In the genomic region with DNA sequence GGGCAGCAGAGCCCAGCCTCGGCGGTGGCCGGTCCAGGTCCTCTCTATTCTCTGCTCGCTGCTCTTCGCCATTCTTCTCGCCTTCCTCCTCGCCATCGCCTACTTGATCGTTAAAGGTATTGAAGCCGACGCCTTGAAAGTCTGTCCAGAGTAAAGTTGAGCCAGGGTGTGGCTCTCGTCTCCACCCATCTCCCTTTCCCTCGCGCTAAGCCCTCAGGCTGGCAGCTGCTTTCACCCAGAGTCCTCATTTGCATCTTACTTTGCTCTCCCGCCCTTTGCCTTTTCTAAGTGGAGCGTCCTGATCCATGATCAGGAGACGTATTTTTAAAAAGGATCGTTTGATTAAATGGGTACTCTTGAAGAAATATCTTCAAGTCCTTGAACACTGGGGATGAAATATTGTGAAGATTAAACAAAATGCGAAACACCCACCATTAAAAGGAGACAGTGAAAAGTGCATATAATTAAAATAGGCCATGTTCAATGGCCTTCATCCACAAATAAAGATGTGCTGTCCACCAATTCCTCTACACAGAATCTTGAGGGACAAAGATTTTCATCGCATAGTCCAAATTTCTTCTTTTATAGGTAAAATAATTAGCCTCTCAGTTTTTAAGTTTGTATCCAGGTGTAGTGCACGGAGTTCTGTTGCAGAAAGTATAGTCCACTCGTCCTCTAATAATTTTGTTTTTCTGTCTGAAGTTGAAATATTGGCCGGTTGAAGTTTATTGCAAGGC, we compare ENCODE assay signal across 8 cellular contexts. TPM values are rescaled to one million over a fixed set of nuclear protein-coding genes. Genes with fewer than 3 reads are reported as not detected.
A peak's percentile ranks its signal among the peaks of the same experiment; 100 is the strongest.
DNase-seq lines count a peak whose midpoint lies in the region; ATAC-seq and TF ChIP-seq lines count a peak whose summit lies in the region.

No MANE protein-coding gene starts in this region.

- H3K56ac ChIP-seq in IMR-90 (ENCODE audit: extremely low read depth, insufficient read depth, low read length) = peak overlapping the region; percentile 46

- ATAC-seq in GM21825 (IDR thresholded peaks at IDR 0.05; ENCODE audit: unreplicated experiment) = peak; percentile 29
- ATAC-seq in IMR-90 (ENCODE audit: low read depth) = no peak
- ATAC-seq in thoracic aorta (ENCODE audit: insufficient number of reproducible peaks, low FRiP score, low read depth) = no peak

- TF ChIP-seq POLR2A in IMR-90 (IDR thresholded peaks at IDR 0.05; ENCODE audit: low read depth, low read length) (no peak), breast epithelium (IDR thresholded peaks at IDR 0.05) (no peak)

- DNase-seq in activated T-cell treated with anti-CD3 and anti-CD28 coated beads for 24 hours (ENCODE audit: low read depth) (peak; percentile 14), activated T-cell treated with anti-CD3 and anti-CD28 coated beads for 4 hours (no peak), IMR-90 (no peak), breast epithelium (ENCODE audit: low spot score in 2 of 2) (peak in 1 of 2 donors; percentile 27), thoracic aorta (ENCODE audit: low spot score) (no peak)

- CTCF ChIA-PET in IMR-90 (lab: Yijun Ruan, JAX) = no interaction called here

- TF ChIP-seq CTCF in IMR-90 (conservative IDR thresholded peaks at IDR 0.05; ENCODE audit: low read depth, low read length) (no peak), OCI-LY3 (IDR thresholded peaks at IDR 0.05; ENCODE audit: low read depth, low read length) (no peak), breast epithelium (IDR thresholded peaks at IDR 0.05) (no peak), thoracic aorta (IDR thresholded peaks at IDR 0.05) (no peak)

- TSS peak; percentile 9 for BruUV-seq in IMR-90 (replicated peaks; lab: Mats Ljungman, UMichigan)

- 0 out of 2 replicates have a peak overlapping the region, but pooled peaks have one; percentile 33 for H3K14ac ChIP-seq in IMR-90 (replicated peaks; ENCODE audit: low read depth, low read length)

- peak overlapping the region; percentile 96 for H2AK9ac ChIP-seq in IMR-90 (replicated peaks; ENCODE audit: low read depth, low read length, poor library complexity)

- peak overlapping the region; percentile 92 for H3K4me3 ChIP-seq in IMR-90 (ENCODE audit: insufficient read depth, low read depth, low read length)
- peak overlapping the region; percentile 96 for H3K4me3 ChIP-seq in OCI-LY3 (ENCODE audit: low read length)
- peak overlapping the region; percentile 82 to 87 (median 84) for H3K4me3 ChIP-seq in breast epithelium
- peak overlapping the region; percentile 83 for H3K4me3 ChIP-seq in thoracic aorta

- no peaks in the 10 kb centered on the region for H3K36me3 ChIP-seq in IMR-90 (ENCODE audit: control insufficient read depth, insufficient read depth, low read length)
- peaks cover 41% of the 10 kb centered on the region for H3K36me3 ChIP-seq in OCI-LY3 (replicated peaks; ENCODE audit: low read depth, low read length)
- no peaks in the 10 kb centered on the region for H3K36me3 ChIP-seq in breast epithelium
- no peaks in the 10 kb centered on the region for H3K36me3 ChIP-seq in thoracic aorta

- 0 out of 2 replicates have a peak overlapping the region, but pooled peaks have one; percentile 5 for H4K5ac ChIP-seq in IMR-90 (ENCODE audit: low read depth, low read length)

- H3K23ac ChIP-seq in IMR-90 (ENCODE audit: low read depth, low read length) = peak overlapping the region; percentile 19

- intact Hi-C loops in IMR-90 (cut with micrococcal nuclease) (no loop called here), breast epithelium (cut with DNase I; ENCODE audit: low total_unique reads) (no loop called here)

- no peak overlapping the region for H2BK120ac ChIP-seq in IMR-90 (ENCODE audit: low read depth, low read length)

- H2BK15ac ChIP-seq in IMR-90 (ENCODE audit: low read depth, low read length) = no peak overlapping the region

- POLR2A ChIA-PET in IMR-90 (lab: Charles Lee; ENCODE audit: unreplicated experiment) = no interaction called here

- peak overlapping the region; percentile 63 for H2AK5ac ChIP-seq in IMR-90 (ENCODE audit: low read depth, low read length)

- 0 out of 2 replicates have a peak overlapping the region, but pooled peaks have one; percentile 8 for H4K91ac ChIP-seq in IMR-90 (ENCODE audit: insufficient read depth, low read depth, low read length)

- dilution Hi-C loops in IMR-90 (cut with HindIII; ENCODE audit: low sequenced_read_pairs, unreplicated experiment) = no loop called here

- no peaks in the 10 kb centered on the region for H3K27me3 ChIP-seq in IMR-90 (ENCODE audit: control insufficient read depth, insufficient read depth, low read length)
- no peaks in the 10 kb centered on the region for H3K27me3 ChIP-seq in OCI-LY3 (ENCODE audit: low read depth, low read length)
- H3K27me3 ChIP-seq in breast epithelium = no peaks in the 10 kb centered on the region
- no peaks in the 10 kb centered on the region for H3K27me3 ChIP-seq in layer of hippocampus (ENCODE audit: control insufficient read depth, insufficient read depth, low read length)
- no peaks in the 10 kb centered on the region for H3K27me3 ChIP-seq in thoracic aorta (replicated peaks; ENCODE audit: insufficient read depth)

- no peaks in the 10 kb centered on the region for H3K9me1 ChIP-seq in IMR-90 (ENCODE audit: insufficient read depth, low read length)

- TF ChIP-seq RAD21 in IMR-90 (IDR thresholded peaks at IDR 0.05; ENCODE audit: low read length) = no peak

- in situ Hi-C loops in IMR-90 (cut with MboI; ENCODE audit: low sequenced_read_pairs) = no loop called here

- peak overlapping the region; percentile 100 for H2AFZ ChIP-seq in IMR-90 (replicated peaks; ENCODE audit: low read length, poor library complexity)
- peak overlapping the region; percentile 55 for H2AFZ ChIP-seq in OCI-LY3 (ENCODE audit: low read depth, low read length)

- H3K9ac ChIP-seq in IMR-90 (ENCODE audit: low read depth, low read length) = peak overlapping the region; percentile 94
- peak overlapping the region; percentile 98 for H3K9ac ChIP-seq in OCI-LY3 (ENCODE audit: low read length)

- H3K4me1 ChIP-seq in IMR-90 (ENCODE audit: control insufficient read depth, insufficient read depth, low read length) (peaks cover 2% of the 10 kb centered on the region; the same call in 1 of the 2 replicates), OCI-LY3 (ENCODE audit: low read length) (peaks cover 24% of the 10 kb centered on the region), breast epithelium (peaks cover 0 to 17% of the 10 kb centered on the region in 2 donors), thoracic aorta (ENCODE audit: control insufficient read depth in 1 of 2, low read depth in 2 of 2) (peaks cover 12 to 39% of the 10 kb centered on the region in 2 donors)

- H3K79me2 ChIP-seq in OCI-LY3 (ENCODE audit: low read length) = peaks cover 79% of the 10 kb centered on the region

- peaks cover 2% of the 10 kb centered on the region; the same call in 1 of the 2 replicates for H4K20me1 ChIP-seq in IMR-90 (ENCODE audit: insufficient read depth, low read length)
- peaks cover 56% of the 10 kb centered on the region for H4K20me1 ChIP-seq in OCI-LY3 (ENCODE audit: insufficient read depth, low read length)

- peak overlapping the region; percentile 51 for H3K4ac ChIP-seq in IMR-90 (ENCODE audit: low read depth, low read length)

- H2BK20ac ChIP-seq in IMR-90 (ENCODE audit: low read depth, low read length) = no peak overlapping the region

- H3K79me1 ChIP-seq in IMR-90 (ENCODE audit: low read depth in 1 of 2, low read length in 2 of 2) = peaks cover 7 to 29% of the 10 kb centered on the region in 2 experiments; a peak in 3 of 4 replicates

- H3K27ac ChIP-seq in IMR-90 (ENCODE audit: insufficient read depth, low read length) (peak overlapping the region; percentile 67), OCI-LY3 (ENCODE audit: low read length) (peak overlapping the region; percentile 88), breast epithelium (peak overlapping the region; percentile 93 to 98), layer of hippocampus (ENCODE audit: low read depth, low read length) (peak overlapping the region; percentile 99), thoracic aorta (peak overlapping the region; percentile 88 to 93)

- no peaks in the 10 kb centered on the region for H3K9me3 ChIP-seq in IMR-90 (ENCODE audit: control insufficient read depth, insufficient read depth, low read length)
- H3K9me3 ChIP-seq in OCI-LY3 (ENCODE audit: insufficient read depth, low read length) = no peaks in the 10 kb centered on the region
- H3K9me3 ChIP-seq in breast epithelium = no peaks in the 10 kb centered on the region
- H3K9me3 ChIP-seq in thoracic aorta = no peaks in the 10 kb centered on the region

- peak overlapping the region; percentile 4; the same call in 1 of the 2 replicates for H3K18ac ChIP-seq in IMR-90 (ENCODE audit: low read depth, low read length)

- H2BK5ac ChIP-seq in IMR-90 (ENCODE audit: low read depth, low read length, poor library complexity, severe bottlenecking) = peak overlapping the region; percentile 12

- H4K8ac ChIP-seq in IMR-90 (ENCODE audit: low read depth in 2 of 2, low read length in 2 of 2) = peak overlapping the region; percentile 18 to 87; a peak in 2 of 4 replicates

- H3K4me2 ChIP-seq in IMR-90 (ENCODE audit: low read depth, low read length) = peak overlapping the region; percentile 85
- H3K4me2 ChIP-seq in OCI-LY3 (ENCODE audit: low read length) = peak overlapping the region; percentile 93

- WGBS in IMR-90 (ENCODE audit: extremely low coverage in 2 of 2, insufficient read length in 1 of 2), 2 experiments = 0% methylated on average over 4 of the region's 23 CpGs; no CpG with 5 or more reads in 1 of the 2 experiments

TF ChIP-seq in IMR-90, 13 proteins besides CTCF, POLR2A, EP300 and RAD21 (continues in another document):
- TF ChIP-seq, protein P1, sequence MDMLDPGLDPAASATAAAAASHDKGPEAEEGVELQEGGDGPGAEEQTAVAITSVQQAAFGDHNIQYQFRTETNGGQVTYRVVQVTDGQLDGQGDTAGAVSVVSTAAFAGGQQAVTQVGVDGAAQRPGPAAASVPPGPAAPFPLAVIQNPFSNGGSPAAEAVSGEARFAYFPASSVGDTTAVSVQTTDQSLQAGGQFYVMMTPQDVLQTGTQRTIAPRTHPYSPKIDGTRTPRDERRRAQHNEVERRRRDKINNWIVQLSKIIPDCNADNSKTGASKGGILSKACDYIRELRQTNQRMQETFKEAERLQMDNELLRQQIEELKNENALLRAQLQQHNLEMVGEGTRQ (IDR thresholded peaks at IDR 0.05; ENCODE audit: low read depth, low read length) = no peak
- TF ChIP-seq RCOR1 (IDR thresholded peaks at IDR 0.05; ENCODE audit: insufficient replicate concordance, low read length) = no peak

RNA-seq across cellular contexts. Expression of a gene that starts 0.7 kb away (rescaled TPM):
- 4.1 and 11.7 TPM in 2 replicates for total RNA-seq in IMR-90 (2012; rRNA removed)
- 11.2 and 14.7 TPM in 2 replicates for polyA plus RNA-seq in IMR-90 (2012; rRNA removed)
- polyA plus RNA-seq in IMR-90 (2012; cell fraction: cytosol; rRNA removed) = 7.7 and 9.5 TPM in 2 replicates
- polyA plus RNA-seq in IMR-90 (2012; cell fraction: nucleus; rRNA removed; ENCODE audit: low replicate concordance) = 9.3 and 19.8 TPM in 2 replicates
- 10 to 100 TPM; 16.6 to 28.4 (median 25.9) TPM for total RNA-seq in breast epithelium
- 10 to 100 TPM in 1 of 2 donors, 1 to 10 TPM in 1; 7.3 to 13.4 TPM for total RNA-seq in thoracic aorta

RNA-seq across cellular contexts. Expression of a gene that starts 1.8 kb away (rescaled TPM):
- total RNA-seq in IMR-90 (2012; rRNA removed) (150 and 168 TPM in 2 replicates), breast epithelium (100 to 1,000 TPM in 2 of 3 donors, 10 to 100 TPM in 1; 81.8 to 131 (median 107) TPM), thoracic aorta (100 to 1,000 TPM in 1 of 2 donors, 10 to 100 TPM in 1; 62.0 to 133 TPM)
- polyA plus RNA-seq in IMR-90 (2012; rRNA removed) = 49.1 and 58.7 TPM in 2 replicates
- polyA plus RNA-seq in IMR-90 (2012; cell fraction: cytosol; rRNA removed) = 21.3 and 26.3 TPM in 2 replicates
- polyA plus RNA-seq in IMR-90 (2012; cell fraction: nucleus; rRNA removed; ENCODE audit: low replicate concordance) = 46.3 and 80.3 TPM in 2 replicates
